ENCODE assay signal across 10 cellular contexts in the genomic region with DNA sequence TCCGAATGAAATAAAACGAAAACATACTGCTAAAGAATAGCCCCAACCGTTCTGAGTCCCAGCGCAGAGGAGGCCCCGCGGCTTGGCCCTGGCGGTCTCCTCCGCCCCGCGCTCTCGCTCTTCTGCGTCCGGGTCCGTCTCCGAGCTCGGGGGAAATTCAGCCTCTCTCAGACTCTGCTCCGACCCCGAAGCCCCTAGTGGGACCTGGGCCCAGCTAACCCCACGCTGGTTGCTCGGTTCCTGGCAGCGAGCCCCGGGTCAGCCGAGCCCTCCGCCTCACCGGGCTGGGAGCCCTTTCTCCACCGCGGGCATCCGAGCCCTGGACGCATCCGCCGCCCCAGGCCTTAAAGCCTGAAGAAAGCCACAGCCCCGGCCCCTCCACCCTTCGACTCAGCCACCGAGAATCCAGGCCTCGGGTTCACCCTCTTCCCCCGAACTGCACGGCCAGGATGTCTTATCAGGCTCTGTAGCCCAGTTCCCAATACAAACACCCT. TPM values are rescaled to one million over a fixed set of nuclear protein-coding genes. Genes with fewer than 3 reads are reported as not detected.
DNase-seq lines count a peak whose midpoint lies in the region; ATAC-seq and TF ChIP-seq lines count a peak whose summit lies in the region.
"Had no signal": no experiment of that assay in that cellular context is flagged by ENCODE, and none has a peak within 500 bp of the region (broad histone marks: within the 10 kb centered on the region; RNA-seq: fewer than 3 reads in every experiment).

No MANE protein-coding gene starts in this region.

- H3K27ac ChIP-seq in lower lobe of right lung, result peak overlapping the region; percentile 89
- peak overlapping the region; percentile 79 to 89 for H3K27ac ChIP-seq in thoracic aorta
- H3K27ac ChIP-seq: BLaER1 had no signal

- peak overlapping the region; percentile 45 for H3K4me3 Mint-ChIP-seq in T-helper 2 cell treated with Interferon-gamma antibody and Interleukin-4, amounts not matched to agents 5 μg/mL and 100 μg/mL, for 36 hours

- H3K27me3 ChIP-seq in lower lobe of right lung (ENCODE audit: low read depth), result peaks cover 91% of the 10 kb centered on the region
- H3K27me3 ChIP-seq in thoracic aorta (replicated peaks; ENCODE audit: insufficient read depth), result no peaks in the 10 kb centered on the region

- peaks cover 61% of the 10 kb centered on the region for H3K27me3 Mint-ChIP-seq in T-helper 2 cell treated with Interferon-gamma antibody and Interleukin-4, amounts not matched to agents 5 μg/mL and 100 μg/mL, for 36 hours (ENCODE audit: low read depth)

- no peak overlapping the region for H3K27ac Mint-ChIP-seq in T-helper 2 cell treated with Interferon-gamma antibody and Interleukin-4, amounts not matched to agents 5 μg/mL and 100 μg/mL, for 36 hours

- peaks cover 15% of the 10 kb centered on the region for H3K4me1 Mint-ChIP-seq in T-helper 2 cell treated with Interferon-gamma antibody and Interleukin-4, amounts not matched to agents 5 μg/mL and 100 μg/mL, for 36 hours (ENCODE audit: low read depth)

- H3K4me1 ChIP-seq in lower lobe of right lung (peaks cover 59% of the 10 kb centered on the region), thoracic aorta (ENCODE audit: control insufficient read depth in 1 of 2, low read depth in 2 of 2) (peaks cover 9 to 71% of the 10 kb centered on the region in 2 donors)

- no peak for TF ChIP-seq CTCF in astrocyte of the cerebellum (IDR thresholded peaks at IDR 0.05; ENCODE audit: low read depth, low read length, missing control alignments)
- TF ChIP-seq CTCF in lower lobe of right lung (IDR thresholded peaks at IDR 0.05), result no peak
- TF ChIP-seq CTCF in thoracic aorta (IDR thresholded peaks at IDR 0.05), result no peak

- ATAC-seq in lower lobe of right lung (no peak), thoracic aorta (ENCODE audit: insufficient number of reproducible peaks, low FRiP score, low read depth) (no peak), GM21717 (IDR thresholded peaks at IDR 0.05; ENCODE audit: unreplicated experiment) (no peak)

- intact Hi-C loops in lower lobe of right lung (cut with DNase I), result no loop called here

- H3K36me3 Mint-ChIP-seq in T-helper 2 cell treated with Interferon-gamma antibody and Interleukin-4, amounts not matched to agents 5 μg/mL and 100 μg/mL, for 36 hours (ENCODE audit: low read depth), result peaks cover 3% of the 10 kb centered on the region

- no peak for DNase-seq in T-helper 2 cell treated with Interferon-gamma antibody and Interleukin-4, amounts not matched to agents 5 μg/mL and 100 μg/mL, for 36 hours (ENCODE audit: low spot score)
- DNase-seq in T-helper 2 cell (no peak), astrocyte of the cerebellum (ENCODE audit: low read depth) (no peak), lower lobe of right lung (no peak), thoracic aorta (ENCODE audit: low spot score) (no peak), NCI-H748 treated with DMSO at 0.1 percent for 48 hours (lab: John Stamatoyannopoulos, UW) (no peak), HCEC 1CT (no peak)

- H3K36me3 ChIP-seq in lower lobe of right lung (peaks cover 18% of the 10 kb centered on the region), thoracic aorta (peaks cover 9% of the 10 kb centered on the region)
- H3K36me3 ChIP-seq: BLaER1 had no signal

- peak overlapping the region; percentile 33 for H3K4me3 ChIP-seq in astrocyte of the cerebellum (ENCODE audit: low read depth, low read length)
- peak overlapping the region; percentile 67 for H3K4me3 ChIP-seq in lower lobe of right lung
- peak overlapping the region; percentile 87 for H3K4me3 ChIP-seq in thoracic aorta

- in situ Hi-C loops in astrocyte of the cerebellum (cut with HindIII; ENCODE audit: low sequenced_read_pairs), result loop anchor here (10.0 kb wide), 1 partner anchor 396 kb away; no protein-coding TSS in a partner anchor

- no peaks in the 10 kb centered on the region for H3K9me3 Mint-ChIP-seq in T-helper 2 cell treated with Interferon-gamma antibody and Interleukin-4, amounts not matched to agents 5 μg/mL and 100 μg/mL, for 36 hours

- no peaks in the 10 kb centered on the region for H3K9me3 ChIP-seq in lower lobe of right lung
- no peaks in the 10 kb centered on the region for H3K9me3 ChIP-seq in thoracic aorta

RNA-seq across cellular contexts. Expression of a gene that starts 1.2 kb away (rescaled TPM):
- 83.3 TPM for total RNA-seq in lower lobe of right lung
- total RNA-seq in thoracic aorta, result 10 to 100 TPM; 35.2 to 49.5 TPM
- total RNA-seq: T-helper 1 cell treated with Interleukin-12 subunit alpha and Interleukin-12 subunit beta and Interleukin-4 antibody, amounts not matched to agents 30 ng/mL and 1 ng/mL, for 36 hours had no signal

RNA-seq across cellular contexts. Expression of a gene that starts 51.4 kb away (rescaled TPM):
- total RNA-seq in lower lobe of right lung, result 22.3 TPM
- total RNA-seq in thoracic aorta, result not detected
- total RNA-seq: T-helper 1 cell treated with Interleukin-12 subunit alpha and Interleukin-12 subunit beta and Interleukin-4 antibody, amounts not matched to agents 30 ng/mL and 1 ng/mL, for 36 hours had no signal

Comparison
In these comparisons a context has a peak if more than half of its experiments do, and no peak if none do; other contexts are left out.
1. H3K4me3 ChIP-seq: peak in every context shown above with its lines; median percentile 87 in thoracic aorta; 67 in lower lobe of right lung; 33 in astrocyte of the cerebellum.
2. RNA of a gene that starts 51.4 kb away (total RNA-seq): 22.3 TPM in lower lobe of right lung (single experiment); not detected in thoracic aorta; every median in the first group is over 10 times any median in the second.